In genomic region chr3:155701882-155702465, GRCh38 we compare ENCODE assay signal across 8 cellular contexts. TPM values are rescaled to one million over a fixed set of nuclear protein-coding genes. Genes with fewer than 3 reads are reported as not detected.
DNase-seq lines count a peak whose midpoint lies in the region; ATAC-seq and TF ChIP-seq lines count a peak whose summit lies in the region.

No MANE protein-coding gene starts in this region.

- H3K27ac ChIP-seq in VCaP (no peak overlapping the region), sigmoid colon (peak overlapping the region in 2 of 4 donors; percentile 6 to 7)

- no peaks in the 10 kb centered on the region for H3K9me3 ChIP-seq in sigmoid colon

- H3K4me3 ChIP-seq in sigmoid colon = no peak overlapping the region

- peak; percentile 69 for TF ChIP-seq CTCF in VCaP (conservative IDR thresholded peaks at IDR 0.05)
- peak; percentile 31 to 56 (median 46) for TF ChIP-seq CTCF in sigmoid colon (IDR thresholded peaks at IDR 0.05)

- TF ChIP-seq POLR2A in sigmoid colon (IDR thresholded peaks at IDR 0.05) = no peak

- intact Hi-C loops in Right ventricle myocardium superior (cut with DNase I) (loop anchor here (2.0 to 10.0 kb wide), 2 partner anchors 317 to 349 kb away; no protein-coding TSS in a partner anchor), sigmoid colon (cut with DNase I) (loop anchor here (1.0 to 10.0 kb wide), 3 partner anchors 317 to 945 kb away; no protein-coding TSS in a partner anchor)

- no peaks in the 10 kb centered on the region for H3K4me1 ChIP-seq in sigmoid colon

- H3K27me3 ChIP-seq in sigmoid colon = no peaks in the 10 kb centered on the region

- WGBS in sigmoid colon, 2 donors = 42 to 46% methylated on average over 5 of the region's 5 CpGs

- peak; percentile 71 for ATAC-seq in HG02870 (IDR thresholded peaks at IDR 0.05; ENCODE audit: unreplicated experiment)
- peak; percentile 88 for ATAC-seq in Right ventricle myocardium superior (ENCODE audit: poor library complexity)
- no peak for ATAC-seq in HG03565 (IDR thresholded peaks at IDR 0.05; ENCODE audit: unreplicated experiment)

- no peaks in the 10 kb centered on the region for H3K36me3 ChIP-seq in sigmoid colon

- DNase-seq in GM04503 (ENCODE audit: low read depth) = peak; percentile 11
- peak; percentile 50 for DNase-seq in NCI-H2107 (lab: John Stamatoyannopoulos, UW)
- DNase-seq in Right ventricle myocardium superior = no peak
- no peak for DNase-seq in sigmoid colon
- DNase-seq in activated CD4-positive, CD25-positive, alpha-beta regulatory T cell (lab: John Stamatoyannopoulos, UW) = no peak

- no peak for TF ChIP-seq EP300 in sigmoid colon (IDR thresholded peaks at IDR 0.05)

RNA-seq across cellular contexts. Expression of gene PLCH1, which starts 42.9 kb away (rescaled TPM):
- total RNA-seq in Right ventricle myocardium superior = 1.3 TPM
- under 1 TPM; 0.36 to 0.83 (median 0.62) TPM for total RNA-seq in sigmoid colon
- 1 to 10 TPM in 2 of 3 donors, under 1 TPM in 1; 0.92 to 1.9 (median 1.2) TPM for polyA plus RNA-seq in sigmoid colon

Comparison
In these comparisons a context has a peak if more than half of its experiments do, and no peak if none do; other contexts are left out.
1. DNase-seq: peak in GM04503 (single experiment) and NCI-H2107 (single experiment); none in Right ventricle myocardium superior (single experiment), sigmoid colon (single experiment) and activated CD4-positive, CD25-positive, alpha-beta regulatory T cell (0 of 4).